ENCODE assay signal across 12 cellular contexts in the genomic region with DNA sequence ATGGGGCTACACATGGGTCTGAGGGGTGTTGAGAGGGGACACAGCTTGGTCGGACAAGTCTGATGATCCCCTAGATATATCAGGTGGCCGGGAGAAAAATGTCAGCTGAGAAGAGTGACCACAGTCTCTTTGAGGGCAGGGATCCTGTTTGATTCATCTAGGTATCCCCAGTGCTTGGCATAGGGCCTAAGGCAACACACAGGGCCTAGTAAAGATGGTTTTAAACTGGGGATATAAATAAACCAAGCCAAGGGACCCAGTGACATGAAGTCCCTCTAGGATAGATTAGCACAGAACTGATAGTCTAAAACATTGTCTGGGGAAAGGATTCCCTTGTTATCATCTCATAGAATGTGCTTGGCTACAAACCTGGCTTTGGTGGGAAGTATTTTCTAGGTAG. TPM values are rescaled to one million over a fixed set of nuclear protein-coding genes. Genes with fewer than 3 reads are reported as not detected.
DNase-seq lines count a peak whose midpoint lies in the region; ATAC-seq and TF ChIP-seq lines count a peak whose summit lies in the region.
"Had no signal": no experiment of that assay in that cellular context is flagged by ENCODE, and none has a peak within 500 bp of the region (broad histone marks: within the 10 kb centered on the region; RNA-seq: fewer than 3 reads in every experiment).

No MANE protein-coding gene starts in this region.

- CTCF ChIA-PET in A673 (lab: Charles Lee), result no interaction called here
- CTCF ChIA-PET in activated CD8-positive, alpha-beta T cell treated with anti-CD3 and anti-CD28 coated beads for 36 hours (lab: Charles Lee), result interaction anchor here (6.8 kb wide), 1 partner anchor 14 kb away, joined by 74 read pairs; no protein-coding TSS in a partner anchor

- H3K4me1 ChIP-seq in A673 (ENCODE audit: insufficient read depth, low read length, poor library complexity, severe bottlenecking), result peaks cover 7% of the 10 kb centered on the region
- peaks cover 4% of the 10 kb centered on the region; the same call in 1 of the 2 replicates for H3K4me1 ChIP-seq in iPS-20b (ENCODE audit: insufficient read depth, low read length)

- peak overlapping the region; percentile 93 for H3K4me3 Mint-ChIP-seq in activated CD8-positive, alpha-beta T cell treated with anti-CD3 and anti-CD28 coated beads for 36 hours

- H3K27ac ChIP-seq in A673 (ENCODE audit: low read depth, low read length, poor library complexity, severe bottlenecking), result no peak overlapping the region
- no peak overlapping the region for H3K27ac ChIP-seq in iPS-20b (ENCODE audit: low read length)

- H3K9ac ChIP-seq in iPS-20b (ENCODE audit: low read depth, low read length), result peak overlapping the region; percentile 90; the same call in 1 of the 2 replicates

- no peak for DNase-seq in A673 (ENCODE audit: low spot score)
- peak; percentile 13 for DNase-seq in EH (ENCODE audit: low read depth)
- no peak for DNase-seq in activated CD8-positive, alpha-beta T cell treated with anti-CD3 and anti-CD28 coated beads for 36 hours
- DNase-seq in Kasumi-1 (lab: John Stamatoyannopoulos, UW), result no peak
- no peak for DNase-seq in NCI-H82 treated with DMSO at 0.1 percent for 48 hours (lab: John Stamatoyannopoulos, UW; ENCODE audit: unreplicated experiment)
- no peak for DNase-seq in HPDE6-E6E7 (ENCODE audit: extremely low spot score)
- DNase-seq in cerebellum (ENCODE audit: low spot score), result no peak
- DNase-seq: DMS79 treated with DMSO at 0.1 percent for 48 hours, lower lobe of right lung, MG63, tibial artery had no signal

- POLR2A ChIA-PET in A673 (lab: Charles Lee; ENCODE audit: low non-redundant PET), result no interaction called here
- POLR2A ChIA-PET in activated CD8-positive, alpha-beta T cell treated with anti-CD3 and anti-CD28 coated beads for 36 hours (lab: Charles Lee), result no interaction called here

- TF ChIP-seq CTCF in A673 (conservative IDR thresholded peaks at IDR 0.05; ENCODE audit: low read depth, low read length), result no peak
- TF ChIP-seq CTCF in activated CD8-positive, alpha-beta T cell treated with anti-CD3 and anti-CD28 coated beads for 36 hours (IDR thresholded peaks at IDR 0.05), result no peak

- H3K36me3 ChIP-seq in A673 (ENCODE audit: insufficient read depth, low read length, poor library complexity, severe bottlenecking) (peaks cover 13% of the 10 kb centered on the region), iPS-20b (ENCODE audit: insufficient read depth, low read depth, low read length) (peaks cover 27% of the 10 kb centered on the region)

- no peaks in the 10 kb centered on the region for H3K27me3 Mint-ChIP-seq in activated CD8-positive, alpha-beta T cell treated with anti-CD3 and anti-CD28 coated beads for 36 hours

- H3K4me3 ChIP-seq in A673 (ENCODE audit: low read depth, low read length, poor library complexity, severe bottlenecking) (peak overlapping the region; percentile 95), iPS-20b (ENCODE audit: low read length) (peak overlapping the region; percentile 93; the same call in 1 of the 2 replicates)

- intact Hi-C loops in A673 (cut with micrococcal nuclease; ENCODE audit: unreplicated experiment), result loop anchor here (2.0 to 10.0 kb wide), 3 partner anchors 323 to 607 kb away; no protein-coding TSS in a partner anchor
- intact Hi-C loops in activated CD8-positive, alpha-beta T cell treated with anti-CD3 and anti-CD28 coated beads for 36 hours (cut with micrococcal nuclease), result loop anchor here (5.0 to 10.0 kb wide), 2 partner anchors 363 to 606 kb away; no protein-coding TSS in a partner anchor

- no peak for ATAC-seq in activated CD8-positive, alpha-beta T cell treated with anti-CD3 and anti-CD28 coated beads for 36 hours
- ATAC-seq: lower lobe of right lung had no signal

- H3K27me3 ChIP-seq in A673 (replicated peaks; ENCODE audit: insufficient read depth, low read depth, low read length, poor library complexity) (no peaks in the 10 kb centered on the region), iPS-20b (ENCODE audit: insufficient read depth, low read length) (no peaks in the 10 kb centered on the region)
- H3K27me3 ChIP-seq: MG63, tibial artery had no signal

- H3K27ac Mint-ChIP-seq in activated CD8-positive, alpha-beta T cell treated with anti-CD3 and anti-CD28 coated beads for 36 hours, result peak overlapping the region; percentile 84

- no peaks in the 10 kb centered on the region for H3K9me3 Mint-ChIP-seq in activated CD8-positive, alpha-beta T cell treated with anti-CD3 and anti-CD28 coated beads for 36 hours

- H3K36me3 Mint-ChIP-seq in activated CD8-positive, alpha-beta T cell treated with anti-CD3 and anti-CD28 coated beads for 36 hours (ENCODE audit: low read depth), result peaks cover 11% of the 10 kb centered on the region

- H3K9me3 ChIP-seq in A673 (ENCODE audit: low read depth, low read length, poor library complexity, severe bottlenecking) (no peaks in the 10 kb centered on the region), iPS-20b (ENCODE audit: insufficient read depth, low read depth, low read length) (no peaks in the 10 kb centered on the region)
- H3K9me3 ChIP-seq: lower lobe of right lung, MG63, tibial artery had no signal

- peaks cover 18% of the 10 kb centered on the region for H3K4me1 Mint-ChIP-seq in activated CD8-positive, alpha-beta T cell treated with anti-CD3 and anti-CD28 coated beads for 36 hours (ENCODE audit: low read depth)

- BruUV-seq in A673 (replicated peaks; lab: Mats Ljungman, UMichigan), result TSS peak; percentile 25

RNA-seq across cellular contexts. Expression of a gene that starts 1.4 kb away (rescaled TPM):
- total RNA-seq in A673 (2021) (18.5 and 18.8 TPM in 2 replicates), cerebellum (15.5 TPM)
- 10 to 100 TPM in 1 of 2 experiments, 1 to 10 TPM in 1; 6.2 to 13.3 TPM for total RNA-seq in activated CD8-positive, alpha-beta T cell treated with anti-CD3 and anti-CD28 coated beads for 36 hours
